Comparison of ENCODE assay signal across 1 cellular context in the genomic region with DNA sequence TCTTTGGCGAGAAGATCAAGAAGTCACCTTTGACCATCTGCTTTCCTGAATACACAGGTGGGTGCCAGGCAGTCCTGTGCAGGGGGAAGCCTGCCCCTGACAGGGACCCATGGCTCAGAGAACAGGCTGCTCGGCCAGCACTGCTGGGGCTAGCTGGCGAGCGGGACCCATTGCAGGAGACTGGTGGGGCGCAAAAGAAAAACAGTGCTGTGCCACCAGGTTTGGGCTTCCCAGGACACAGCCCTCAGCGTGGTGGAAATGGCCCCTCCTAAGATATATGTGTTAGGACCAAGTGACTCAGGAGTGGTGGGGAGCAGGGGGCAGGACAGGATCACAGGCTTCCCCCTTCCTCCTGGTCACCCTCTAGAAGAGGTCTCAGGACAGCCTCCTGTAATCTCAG.
TF ChIP-seq lines count a peak whose summit lies in the region.

No MANE protein-coding gene starts in this region.

TF ChIP-seq in WTC11, 78 proteins besides CTCF, POLR2A, EP300 and RAD21 (continued from another document):
- TF ChIP-seq, protein P1, sequence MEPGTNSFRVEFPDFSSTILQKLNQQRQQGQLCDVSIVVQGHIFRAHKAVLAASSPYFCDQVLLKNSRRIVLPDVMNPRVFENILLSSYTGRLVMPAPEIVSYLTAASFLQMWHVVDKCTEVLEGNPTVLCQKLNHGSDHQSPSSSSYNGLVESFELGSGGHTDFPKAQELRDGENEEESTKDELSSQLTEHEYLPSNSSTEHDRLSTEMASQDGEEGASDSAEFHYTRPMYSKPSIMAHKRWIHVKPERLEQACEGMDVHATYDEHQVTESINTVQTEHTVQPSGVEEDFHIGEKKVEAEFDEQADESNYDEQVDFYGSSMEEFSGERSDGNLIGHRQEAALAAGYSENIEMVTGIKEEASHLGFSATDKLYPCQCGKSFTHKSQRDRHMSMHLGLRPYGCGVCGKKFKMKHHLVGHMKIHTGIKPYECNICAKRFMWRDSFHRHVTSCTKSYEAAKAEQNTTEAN (CRISPR knock-in tag; IDR thresholded peaks at IDR 0.05): no peak
- TF ChIP-seq, protein P2, sequence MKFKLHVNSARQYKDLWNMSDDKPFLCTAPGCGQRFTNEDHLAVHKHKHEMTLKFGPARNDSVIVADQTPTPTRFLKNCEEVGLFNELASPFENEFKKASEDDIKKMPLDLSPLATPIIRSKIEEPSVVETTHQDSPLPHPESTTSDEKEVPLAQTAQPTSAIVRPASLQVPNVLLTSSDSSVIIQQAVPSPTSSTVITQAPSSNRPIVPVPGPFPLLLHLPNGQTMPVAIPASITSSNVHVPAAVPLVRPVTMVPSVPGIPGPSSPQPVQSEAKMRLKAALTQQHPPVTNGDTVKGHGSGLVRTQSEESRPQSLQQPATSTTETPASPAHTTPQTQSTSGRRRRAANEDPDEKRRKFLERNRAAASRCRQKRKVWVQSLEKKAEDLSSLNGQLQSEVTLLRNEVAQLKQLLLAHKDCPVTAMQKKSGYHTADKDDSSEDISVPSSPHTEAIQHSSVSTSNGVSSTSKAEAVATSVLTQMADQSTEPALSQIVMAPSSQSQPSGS (CRISPR knock-in tag; IDR thresholded peaks at IDR 0.05; ENCODE audit: borderline replicate concordance, low read depth): no peak
- TF ChIP-seq GTF2I (CRISPR knock-in tag; conservative IDR thresholded peaks at IDR 0.05): no peak
